8 cellular contexts compared by ENCODE assay signal in genomic region chr2:180125245-180125962, GRCh38.
A peak's percentile ranks its signal among the peaks of the same experiment; 100 is the strongest.
DNase-seq lines count a peak whose midpoint lies in the region; ATAC-seq, FAIRE-seq and TF ChIP-seq lines count a peak whose summit lies in the region.

No MANE protein-coding gene starts in this region.

- DNase-seq in AG10803 (ENCODE audit: low read depth): peak; percentile 94
- peak; percentile 89 for DNase-seq in NCI-H226
- peak; percentile 29 for DNase-seq in activated CD4-positive, alpha-beta T cell treated with anti-CD3 and anti-CD28 coated beads for 1 hour
- peak; percentile 94 for DNase-seq in dedifferentiated amniotic fluid mesenchymal stem cell (ENCODE audit: extremely low spot score)
- DNase-seq in HepG2 (ENCODE audit: low spot score): peak; percentile 78
- DNase-seq in stimulated activated CD4-positive, alpha-beta T cell treated with anti-CD3 and anti-CD28 coated beads, TNF-alpha, amount 100 ng/mL, for 4 hours (ENCODE audit: low read depth in 3 of 3): peak in 2 of 3 experiments; percentile 2 to 5

- H3K36me3 ChIP-seq in HepG2 (replicated peaks in 1 of 2; ENCODE audit: control insufficient read depth in 1 of 2, insufficient read depth in 2 of 2, low read length in 2 of 2): no peaks in the 10 kb centered on the region

- 0 out of 2 replicates have a peak, but pooled peaks have one; percentile 20 for TF ChIP-seq RAD21 in HepG2 (CRISPR knock-in tag; IDR thresholded peaks at IDR 0.05)

- H3K9ac ChIP-seq in HepG2 (ENCODE audit: insufficient read depth, low read depth, low read length): no peak overlapping the region

- CTCF ChIA-PET in HepG2 (lab: Yijun Ruan, JAX; ENCODE audit: low intra/inter-chr PET ratio, low total read pairs): interaction anchor here (0.6 to 3.6 kb wide), 6 partner anchors 933 to 1952 kb away, joined by 3 to 29 read pairs (median 10); no protein-coding TSS in a partner anchor

- TF ChIP-seq EP300 in HepG2 (IDR thresholded peaks at IDR 0.05; ENCODE audit: low read depth in 2 of 2, low read length in 2 of 2) (no peak), HepG2 (CRISPR knock-in tag; IDR thresholded peaks at IDR 0.05; ENCODE audit: borderline replicate concordance) (no peak)

- no peak for TF ChIP-seq POLR2A in HepG2 (IDR thresholded peaks at IDR 0.05; ENCODE audit: insufficient read depth in 1 of 2, low read depth in 2 of 2, low read length in 2 of 2)

- H3K4me2 ChIP-seq in HepG2 (ENCODE audit: low read depth, low read length): peak overlapping the region; percentile 55

- H3K27me3 ChIP-seq in HepG2 (ENCODE audit: control insufficient read depth in 1 of 2, insufficient read depth in 2 of 2, low read length in 2 of 2): no peaks in the 10 kb centered on the region

- POLR2A ChIA-PET in HepG2 (lab: Yijun Ruan, JAX): no interaction called here

- peak; percentile 4 for FAIRE-seq in HepG2 (lab: Jason Lieb, UNC)

- no peak overlapping the region for H3K27ac ChIP-seq in HepG2 (ENCODE audit: extremely low read length, insufficient read depth, low read length)

- no peaks in the 10 kb centered on the region for H3K79me2 ChIP-seq in HepG2 (ENCODE audit: insufficient read depth, low read length)

- H3K4me3 ChIP-seq in AG10803 (ENCODE audit: low read length) (no peak overlapping the region), HepG2 (replicated peaks in 1 of 3; ENCODE audit: insufficient read depth in 1 of 3, low read depth in 2 of 3, low read length in 3 of 3) (no peak overlapping the region; a peak in 1 of 6 replicates)

- intact Hi-C loops in HepG2 (cut with micrococcal nuclease; ENCODE audit: unreplicated experiment): loop anchor here (1.0 to 10.0 kb wide), 3 partner anchors 855 to 1949 kb away; partner anchors contain the start of gene UBE2E3

- H4K20me1 ChIP-seq in HepG2 (ENCODE audit: insufficient read depth, low read length): no peaks in the 10 kb centered on the region

- no TSS peak for BruUV-seq in HepG2 (replicated peaks; lab: Mats Ljungman, UMichigan)

- no peaks in the 10 kb centered on the region for H3K9me3 ChIP-seq in HepG2 (ENCODE audit: low read length)

- peaks cover 5% of the 10 kb centered on the region; the same call in 1 of the 2 replicates for H3K4me1 ChIP-seq in HepG2 (ENCODE audit: insufficient read depth, low read length)

- H2AFZ ChIP-seq in HepG2 (ENCODE audit: low read length): peak overlapping the region; percentile 53

- TF ChIP-seq CTCF in AG10803 (conservative IDR thresholded peaks at IDR 0.05; ENCODE audit: low read length) (peak; percentile 83), HepG2 (CRISPR knock-in tag; IDR thresholded peaks at IDR 0.05) (peak; percentile 67)

- in situ Hi-C loops in HepG2 (cut with HindIII; ENCODE audit: extremely low pct_ligation_motif_present, low pct_unique_long_range_greater_than_20kb): loop anchor here (10.0 kb wide), 1 partner anchor 1339 kb away; no protein-coding TSS in a partner anchor

- WGBS in HepG2 (ENCODE audit: low lambda C conversion rate): 5% methylated on average over 13 of the region's 13 CpGs

- ATAC-seq in GM18873 (IDR thresholded peaks at IDR 0.05; ENCODE audit: low FRiP score, unreplicated experiment) (peak; percentile 61), HG03280 (IDR thresholded peaks at IDR 0.05; ENCODE audit: unreplicated experiment) (peak; percentile 76), HepG2 (peak; percentile 96)

TF ChIP-seq in HepG2, 621 proteins besides CTCF, POLR2A, EP300 and RAD21 (continues in another document):
- no peak for TF ChIP-seq ZSCAN29 (CRISPR knock-in tag; conservative IDR thresholded peaks at IDR 0.05)
- no peak for TF ChIP-seq LCORL (IDR thresholded peaks at IDR 0.05)
- TF ChIP-seq LCORL (CRISPR knock-in tag; IDR thresholded peaks at IDR 0.05): no peak
- TF ChIP-seq KLF11 (CRISPR knock-in tag; IDR thresholded peaks at IDR 0.05): no peak
- TF ChIP-seq ONECUT2 (CRISPR knock-in tag; IDR thresholded peaks at IDR 0.05): no peak
- TF ChIP-seq ZNF614 (CRISPR knock-in tag; IDR thresholded peaks at IDR 0.05; ENCODE audit: borderline replicate concordance): 0 out of 2 replicates have a peak, but pooled peaks have one; percentile 31
- TF ChIP-seq RELA (CRISPR knock-in tag; IDR thresholded peaks at IDR 0.05): no peak
- TF ChIP-seq ZBTB7B (CRISPR knock-in tag; IDR thresholded peaks at IDR 0.05): no peak
- TF ChIP-seq ZNF362 (CRISPR knock-in tag; IDR thresholded peaks at IDR 0.05; ENCODE audit: borderline replicate concordance): peak; percentile 94
- no peak for TF ChIP-seq ZNF839 (CRISPR knock-in tag; IDR thresholded peaks at IDR 0.05; ENCODE audit: borderline replicate concordance)
- no peak for TF ChIP-seq DBP (CRISPR knock-in tag; IDR thresholded peaks at IDR 0.05; ENCODE audit: not compliant biosample characterization)
- TF ChIP-seq MLXIP (CRISPR knock-in tag; IDR thresholded peaks at IDR 0.05; ENCODE audit: borderline replicate concordance): no peak

Comparison
In these comparisons a context has a peak if more than half of its experiments do, and no peak if none do; other contexts are left out.
1. DNase-seq: peak in every context shown above with its lines; median percentile 94 in AG10803; 94 in dedifferentiated amniotic fluid mesenchymal stem cell; 89 in NCI-H226; 78 in HepG2; 29 in activated CD4-positive, alpha-beta T cell treated with anti-CD3 and anti-CD28 coated beads for 1 hour; 4 in stimulated activated CD4-positive, alpha-beta T cell treated with anti-CD3 and anti-CD28 coated beads, TNF-alpha, amount 100 ng/mL, for 4 hours.